13 cellular contexts compared by ENCODE assay signal in the genomic region with DNA sequence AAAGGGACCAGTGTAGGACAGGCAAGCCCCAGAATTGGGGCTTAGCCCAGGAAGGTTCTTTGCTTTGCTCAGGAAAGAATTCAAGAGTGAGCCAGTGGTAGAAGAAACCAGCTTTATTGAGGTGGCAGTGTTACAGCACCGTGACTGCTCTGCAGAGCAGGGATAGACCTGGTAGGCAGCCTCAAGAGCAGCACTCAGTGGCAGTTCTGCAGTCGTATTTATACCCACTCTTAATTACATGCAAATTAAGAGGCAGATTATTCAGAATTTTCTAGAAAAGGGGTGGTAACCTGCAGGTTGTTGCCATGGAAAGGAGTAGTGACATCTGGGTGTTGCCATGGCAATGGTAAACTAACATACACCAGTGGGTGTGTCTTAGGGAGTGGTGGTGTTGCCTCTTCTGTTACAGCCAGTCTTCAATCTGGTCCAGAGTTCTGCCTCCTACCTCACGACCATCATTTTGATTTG.
DNase-seq lines count a peak whose midpoint lies in the region; ATAC-seq, FAIRE-seq and TF ChIP-seq lines count a peak whose summit lies in the region.
"Had no signal": no experiment of that assay in that cellular context is flagged by ENCODE, and none has a peak within 500 bp of the region (broad histone marks: within the 10 kb centered on the region; RNA-seq: fewer than 3 reads in every experiment).

No MANE protein-coding gene starts in this region.

- no peak for TF ChIP-seq EP300 in H1 (IDR thresholded peaks at IDR 0.05; ENCODE audit: borderline replicate concordance in 1 of 2, low read depth in 2 of 2, low read length in 2 of 2)

- POLR2A ChIA-PET in H1 (lab: Charles Lee; ENCODE audit: partially characterized antibody) = no interaction called here

- no peak overlapping the region for H2AFZ ChIP-seq in H1 (ENCODE audit: low read length)

- no peaks in the 10 kb centered on the region for H3K9me3 ChIP-seq in H1 (ENCODE audit: insufficient read depth in 2 of 2, low read depth in 1 of 2, low read length in 1 of 2)
- H3K9me3 ChIP-seq: heart left ventricle had no signal

- H3K79me2 ChIP-seq in H1 (ENCODE audit: control insufficient read depth in 1 of 2, insufficient read depth in 2 of 2, low read length in 2 of 2) = no peaks in the 10 kb centered on the region

- H2BK120ac ChIP-seq in H1 (replicated peaks; ENCODE audit: low read depth, low read length) = no peak overlapping the region

- CTCF ChIA-PET in H1 (lab: Charles Lee; ENCODE audit: partially characterized antibody) = interaction anchor here (0.6 kb wide), 1 partner anchor 298 kb away, joined by 3 read pairs; no protein-coding TSS in a partner anchor

- no peak for TF ChIP-seq CTCF in H1 (IDR thresholded peaks at IDR 0.05; ENCODE audit: control extremely low read depth in 1 of 3, insufficient read depth in 1 of 3, low read depth in 1 of 3, low read length in 3 of 3)
- no peak for TF ChIP-seq CTCF in type B pancreatic cell (conservative IDR thresholded peaks at IDR 0.05)

- H4K5ac ChIP-seq in H1 (ENCODE audit: insufficient read length, low read depth, low read length) = no peak overlapping the region

- H4K8ac ChIP-seq in H1 (ENCODE audit: extremely low read depth, insufficient read depth, low read length) = no peak overlapping the region

- no peak overlapping the region for H3K27ac ChIP-seq in H1 (ENCODE audit: low read depth, low read length)
- H3K27ac ChIP-seq: coronary artery, heart left ventricle had no signal

- DNase-seq in stimulated activated CD4-positive, alpha-beta T cell treated with anti-CD3 and anti-CD28 coated beads, Interleukin-4, amount 100 ng/mL, for 24 hours = peak; percentile 4
- DNase-seq in stimulated activated CD4-positive, alpha-beta T cell treated with anti-CD3 and anti-CD28 coated beads, Interleukin-2, amount 100 ng/mL, for 48 hours = no peak
- DNase-seq in RPMI7951 (ENCODE audit: low read depth) (peak; percentile 20), H1 (ENCODE audit: low read depth in 1 of 2, low spot score in 2 of 2) (no peak), type B pancreatic cell (ENCODE audit: extremely low spot score, unreplicated experiment) (no peak), NCI-H2107 (lab: John Stamatoyannopoulos, UW) (no peak), cerebellar nuclear complex (lab: John Stamatoyannopoulos, UW) (no peak)
- DNase-seq: COR-L47; heart left ventricle; stimulated activated CD8-positive, alpha-beta memory T cell treated with anti-CD3 and anti-CD28 coated beads, Interleukin-4, amount 100 ng/mL, for 48 hours had no signal

- peaks cover 5% of the 10 kb centered on the region for H3K9me3 Mint-ChIP-seq in type B pancreatic cell
- H3K9me3 Mint-ChIP-seq: activated T-helper 2 cell treated with anti-CD3 and anti-CD28 coated beads, Interferon-gamma antibody, Interleukin-2, Interleukin-4, amounts not matched to agents 10 μg/mL and 5 μg/mL and 100 μg/mL, durations not matched to agents 14 hours and 24 hours and 36 hours had no signal

- no peaks in the 10 kb centered on the region for H3K4me1 ChIP-seq in H1 (replicated peaks in 1 of 4; ENCODE audit: control insufficient read depth in 3 of 4, insufficient read depth in 4 of 4, low read length in 3 of 4)

- no peak overlapping the region for H3K56ac ChIP-seq in H1 (replicated peaks; ENCODE audit: insufficient read length, low read depth, low read length)

- WGBS in H1 (ENCODE audit: extremely low coverage in 1 of 2, insufficient coverage in 1 of 2, insufficient read length in 1 of 2, insufficient replicate concordance in 2 of 2, low coverage in 1 of 2, low lambda C conversion rate in 2 of 2, missing lambda C conversion rate in 1 of 2), 2 experiments = 84% methylated on average over 3 of the region's 3 CpGs; no CpG with 5 or more reads in 1 of the 2 experiments

- no peak overlapping the region for H3K4me2 ChIP-seq in H1 (ENCODE audit: insufficient read depth in 1 of 2, low read depth in 2 of 2, low read length in 2 of 2)

- no peak overlapping the region for H3K14ac ChIP-seq in H1 (ENCODE audit: insufficient read length)

- TF ChIP-seq POLR2A in H1 (IDR thresholded peaks at IDR 0.05; ENCODE audit: control extremely low read depth in 1 of 2, low read depth in 2 of 2, low read length in 2 of 2) = no peak; a peak in 1 of 3 replicates

- H3K4me1 Mint-ChIP-seq in type B pancreatic cell (ENCODE audit: unreplicated experiment) = peaks cover 10% of the 10 kb centered on the region

- no peak overlapping the region for H3K4me3 ChIP-seq in H1 (ENCODE audit: extremely low read depth in 1 of 4, insufficient read depth in 2 of 4, low read depth in 3 of 4, low read length in 4 of 4)
- H3K4me3 ChIP-seq: coronary artery, heart left ventricle had no signal

- H2BK12ac ChIP-seq in H1 (ENCODE audit: low read depth, low read length) = no peak overlapping the region

- H4K91ac ChIP-seq in H1 (replicated peaks; ENCODE audit: insufficient read length, low read length) = no peak overlapping the region

- ATAC-seq in HG02870 (IDR thresholded peaks at IDR 0.05; ENCODE audit: unreplicated experiment) = no peak
- ATAC-seq: heart left ventricle had no signal

- H3K79me1 ChIP-seq in H1 (ENCODE audit: low read depth, low read length) = peaks cover 2% of the 10 kb centered on the region; the same call in 1 of the 2 replicates

- no peak overlapping the region for H2BK20ac ChIP-seq in H1 (ENCODE audit: low read length)

- no peak overlapping the region for H2BK15ac ChIP-seq in H1 (ENCODE audit: low read length)

- H2AK5ac ChIP-seq in H1 (ENCODE audit: low read depth, low read length) = no peak overlapping the region

- H3K36me3 Mint-ChIP-seq in type B pancreatic cell = peaks cover 10% of the 10 kb centered on the region

- no peaks in the 10 kb centered on the region for H3K36me3 ChIP-seq in H1 (ENCODE audit: control insufficient read depth in 2 of 4, insufficient read depth in 4 of 4, low read length in 3 of 4)

- no peaks in the 10 kb centered on the region for H3K27me3 ChIP-seq in H1 (replicated peaks in 1 of 4; ENCODE audit: control insufficient read depth in 3 of 4, extremely low read depth in 1 of 4, insufficient read depth in 3 of 4, low read length in 3 of 4)
- H3K27me3 ChIP-seq: heart left ventricle had no signal

- H4K20me1 ChIP-seq in H1 (replicated peaks in 1 of 2; ENCODE audit: control insufficient read depth in 1 of 2, insufficient read depth in 2 of 2, low read length in 2 of 2) = peaks cover 0 to 1% of the 10 kb centered on the region in 2 experiments

- H3K23ac ChIP-seq in H1 (ENCODE audit: insufficient read length) = no peak overlapping the region

- H3K4ac ChIP-seq in H1 (replicated peaks; ENCODE audit: insufficient read length, low read depth, low read length) = no peak overlapping the region

- FAIRE-seq in H1 (lab: Jason Lieb, UNC) = no peak

- peak overlapping the region; percentile 58 for H3K27ac Mint-ChIP-seq in type B pancreatic cell
- H3K27ac Mint-ChIP-seq: activated T-helper 2 cell treated with anti-CD3 and anti-CD28 coated beads, Interferon-gamma antibody, Interleukin-2, Interleukin-4, amounts not matched to agents 10 μg/mL and 5 μg/mL and 100 μg/mL, durations not matched to agents 14 hours and 24 hours and 36 hours had no signal

- no peaks in the 10 kb centered on the region for H3K27me3 Mint-ChIP-seq in type B pancreatic cell

- no peak overlapping the region for H3K4me3 Mint-ChIP-seq in type B pancreatic cell

- H3K18ac ChIP-seq in H1 (ENCODE audit: extremely low read depth, low read length) = no peak overlapping the region

- no peak for TF ChIP-seq RAD21 in H1 (IDR thresholded peaks at IDR 0.05 in 1 of 2, conservative IDR thresholded peaks at IDR 0.05 in 1 of 2; ENCODE audit: low read depth in 2 of 2, low read length in 2 of 2)

- no peak overlapping the region; a peak in 1 of 7 replicates for H3K9ac ChIP-seq in H1 (replicated peaks in 1 of 4; ENCODE audit: extremely low read depth in 1 of 4, low read depth in 3 of 4, low read length in 3 of 4)

- H2BK5ac ChIP-seq in H1 (ENCODE audit: low read depth, low read length) = no peak overlapping the region

- no peaks in the 10 kb centered on the region for H3K23me2 ChIP-seq in H1 (ENCODE audit: low read depth, low read length)

TF ChIP-seq in H1, 55 proteins besides CTCF, POLR2A, EP300 and RAD21 (continues in another document):
- TF ChIP-seq SIX5 (IDR thresholded peaks at IDR 0.05; ENCODE audit: low read depth, low read length) (no peak), TAF7 (optimal IDR thresholded peaks at IDR 0.05; ENCODE audit: borderline replicate concordance, low read depth, low read length) (no peak), SIN3A (conservative IDR thresholded peaks at IDR 0.05 in 1 of 2, IDR thresholded peaks at IDR 0.05 in 1 of 2; ENCODE audit: low read depth in 1 of 2, low read length in 2 of 2) (no peak; a peak in 1 of 4 replicates), SP1 (IDR thresholded peaks at IDR 0.05; ENCODE audit: low read depth, low read length) (0 out of 2 replicates have a peak, but pooled peaks have one; percentile 13)

Comparison
In these comparisons a context has a peak if more than half of its experiments do, and no peak if none do; other contexts are left out.
1. DNase-seq: peak in stimulated activated CD4-positive, alpha-beta T cell treated with anti-CD3 and anti-CD28 coated beads, Interleukin-4, amount 100 ng/mL, for 24 hours (single experiment) and RPMI7951 (single experiment); none in stimulated activated CD4-positive, alpha-beta T cell treated with anti-CD3 and anti-CD28 coated beads, Interleukin-2, amount 100 ng/mL, for 48 hours (0 of 2), H1 (0 of 2), type B pancreatic cell (single experiment), NCI-H2107 (single experiment) and cerebellar nuclear complex (0 of 2).